Comparison of ENCODE assay signal across 1 cellular context in genomic region chr5:160458971-160459800, GRCh38.
TF ChIP-seq lines count a peak whose summit lies in the region.

No MANE protein-coding gene starts in this region.

TF ChIP-seq in GM12878, 131 proteins besides CTCF, POLR2A, EP300 and RAD21 (continued from another document and continues in another):
- TF ChIP-seq ZNF592 (IDR thresholded peaks at IDR 0.05) (peak; percentile 35; the same call in 1 of the 2 replicates), IKZF1 (conservative IDR thresholded peaks at IDR 0.05) (peak; percentile 75), ZNF622 (IDR thresholded peaks at IDR 0.05) (no peak), NR2C2 (IDR thresholded peaks at IDR 0.05; ENCODE audit: borderline replicate concordance, control insufficient read depth, insufficient read length, low read depth) (no peak), NBN (IDR thresholded peaks at IDR 0.05) (peak; percentile 77), EGR1 (IDR thresholded peaks at IDR 0.05; ENCODE audit: borderline replicate concordance in 1 of 2, low read depth in 2 of 2, low read length in 2 of 2) (no peak), NRF1 (conservative IDR thresholded peaks at IDR 0.05; ENCODE audit: low read depth, low read length) (no peak), SMARCA5 (IDR thresholded peaks at IDR 0.05) (peak; percentile 86), SKIL (IDR thresholded peaks at IDR 0.05; ENCODE audit: low read depth, poor library complexity, severe bottlenecking) (no peak), RB1 (IDR thresholded peaks at IDR 0.05; ENCODE audit: borderline replicate concordance) (no peak), FOS (IDR thresholded peaks at IDR 0.05; ENCODE audit: borderline replicate concordance, extremely low read depth, insufficient read length) (no peak), MEF2B (IDR thresholded peaks at IDR 0.05; ENCODE audit: partially characterized antibody, poor library complexity, severe bottlenecking) (peak; percentile 76), PRDM15 (CRISPR knock-in tag; IDR thresholded peaks at IDR 0.05) (no peak), POLR2AphosphoS2 (IDR thresholded peaks at IDR 0.05; ENCODE audit: low read depth, low read length) (peak; percentile 98), CBX5 (IDR thresholded peaks at IDR 0.05; ENCODE audit: low read depth) (no peak; the same call in 1 of the 2 replicates), HSF1 (IDR thresholded peaks at IDR 0.05; ENCODE audit: low read depth, low read length) (no peak), HCFC1 (IDR thresholded peaks at IDR 0.05; ENCODE audit: low read length) (no peak), MTA2 (IDR thresholded peaks at IDR 0.05; ENCODE audit: low read depth) (peak; percentile 87), LARP7 (IDR thresholded peaks at IDR 0.05) (no peak), TCF12 (IDR thresholded peaks at IDR 0.05; ENCODE audit: low read depth, low read length) (no peak), CEBPZ (IDR thresholded peaks at IDR 0.05; ENCODE audit: low read depth, low read length) (no peak), BMI1 (IDR thresholded peaks at IDR 0.05; ENCODE audit: borderline replicate concordance) (peak; percentile 7; the same call in 1 of the 2 replicates), EZH2 (IDR thresholded peaks at IDR 0.05; ENCODE audit: borderline replicate concordance, control insufficient read depth, low read depth, low read length) (no peak), ZNF207 (IDR thresholded peaks at IDR 0.05; ENCODE audit: borderline replicate concordance) (no peak; the same call in 1 of the 2 replicates), RBBP5 (conservative IDR thresholded peaks at IDR 0.05) (no peak), KLF5 (IDR thresholded peaks at IDR 0.05; ENCODE audit: partially characterized antibody) (peak; percentile 70), SREBF1 (IDR thresholded peaks at IDR 0.05; ENCODE audit: low read length) (no peak), SP1 (IDR thresholded peaks at IDR 0.05; ENCODE audit: low read depth, low read length) (peak; percentile 12), TCF7 (IDR thresholded peaks at IDR 0.05; ENCODE audit: borderline replicate concordance) (no peak), NFYA (IDR thresholded peaks at IDR 0.05; ENCODE audit: borderline replicate concordance, low read depth, low read length) (no peak), E4F1 (IDR thresholded peaks at IDR 0.05; ENCODE audit: borderline replicate concordance, partially characterized antibody) (no peak), PKNOX1 (IDR thresholded peaks at IDR 0.05) (peak; percentile 74), TBL1XR1 (IDR thresholded peaks at IDR 0.05; ENCODE audit: low read depth, low read length) (no peak), USF1 (IDR thresholded peaks at IDR 0.05; ENCODE audit: borderline replicate concordance, extremely low read length, insufficient read depth, low read depth, low read length) (no peak), ATF7 (IDR thresholded peaks at IDR 0.05; ENCODE audit: low read depth) (peak; percentile 89), CBFB (IDR thresholded peaks at IDR 0.05; ENCODE audit: low read depth) (peak; percentile 83; the same call in 1 of the 2 replicates), RCOR1 (conservative IDR thresholded peaks at IDR 0.05; ENCODE audit: low read depth, low read length) (no peak), NFXL1 (IDR thresholded peaks at IDR 0.05; ENCODE audit: borderline replicate concordance) (no peak), PML (IDR thresholded peaks at IDR 0.05; ENCODE audit: low read length) (peak; percentile 80; the same call in 1 of the 2 replicates), DPF2 (IDR thresholded peaks at IDR 0.05) (peak; percentile 70; the same call in 1 of the 2 replicates), IKZF2 (IDR thresholded peaks at IDR 0.05) (peak in 1 of 2 experiments; percentile 72)
